ENCODE assay signal across 8 cellular contexts in genomic region chr6:149963462-149964242, GRCh38. TPM values are rescaled to one million over a fixed set of nuclear protein-coding genes. Genes with fewer than 3 reads are reported as not detected.
DNase-seq lines count a peak whose midpoint lies in the region; ATAC-seq and TF ChIP-seq lines count a peak whose summit lies in the region.

TSS of gene ULBP1 (plus strand) at chr6:149963943. CDS start at chr6:149964050, 107 bp downstream.

- peak; percentile 90 for DNase-seq in ELR (ENCODE audit: low read depth)
- DNase-seq in NCI-H510A treated with DMSO at 0.1 percent for 48 hours (lab: John Stamatoyannopoulos, UW), result peak; percentile 77
- peak; percentile 73 for DNase-seq in activated CD4-positive, alpha-beta T cell treated with anti-CD3 and anti-CD28 coated beads, Interleukin-2, amount 50 U/mL, for 1 hour
- peak; percentile 91 for DNase-seq in ecto neural progenitor cell (ENCODE audit: low spot score)
- DNase-seq in lower lobe of right lung, result peak; percentile 92
- DNase-seq in stimulated activated CD4-positive, alpha-beta T cell treated with anti-CD3 and anti-CD28 coated beads, TNF-alpha, amount 100 ng/mL, for 1 hour (ENCODE audit: low read depth in 3 of 3, low spot score in 1 of 3), result peak in 2 of 3 donors; percentile 25 to 76

- peak within 1 kb of the TSS; percentile 64 for H3K4me3 ChIP-seq in lower lobe of right lung

- intact Hi-C loops in lower lobe of right lung (cut with DNase I), result no loop called here

- no peaks in the 10 kb centered on the region for H3K36me3 ChIP-seq in lower lobe of right lung

- peak within 1 kb of the TSS; percentile 56 for H3K27ac ChIP-seq in lower lobe of right lung

- H3K27me3 ChIP-seq in lower lobe of right lung (ENCODE audit: low read depth), result peaks cover 49% of the 10 kb centered on the region

- no peaks in the 10 kb centered on the region for H3K9me3 ChIP-seq in lower lobe of right lung

- TF ChIP-seq CTCF in lower lobe of right lung (IDR thresholded peaks at IDR 0.05), result peak; percentile 20

- H3K4me1 ChIP-seq in lower lobe of right lung, result peaks cover 25% of the 10 kb centered on the region

- ATAC-seq in HG03045 (IDR thresholded peaks at IDR 0.05; ENCODE audit: unreplicated experiment), result peak; percentile 36
- peak; percentile 92 for ATAC-seq in lower lobe of right lung
- ATAC-seq in GM21825 (IDR thresholded peaks at IDR 0.05; ENCODE audit: unreplicated experiment), result no peak

RNA-seq across cellular contexts. Expression of gene ULBP1, which starts in this region (rescaled TPM):
- total RNA-seq in lower lobe of right lung, result 2.0 TPM
